ENCODE assay signal across 1 cellular context in the genomic region with DNA sequence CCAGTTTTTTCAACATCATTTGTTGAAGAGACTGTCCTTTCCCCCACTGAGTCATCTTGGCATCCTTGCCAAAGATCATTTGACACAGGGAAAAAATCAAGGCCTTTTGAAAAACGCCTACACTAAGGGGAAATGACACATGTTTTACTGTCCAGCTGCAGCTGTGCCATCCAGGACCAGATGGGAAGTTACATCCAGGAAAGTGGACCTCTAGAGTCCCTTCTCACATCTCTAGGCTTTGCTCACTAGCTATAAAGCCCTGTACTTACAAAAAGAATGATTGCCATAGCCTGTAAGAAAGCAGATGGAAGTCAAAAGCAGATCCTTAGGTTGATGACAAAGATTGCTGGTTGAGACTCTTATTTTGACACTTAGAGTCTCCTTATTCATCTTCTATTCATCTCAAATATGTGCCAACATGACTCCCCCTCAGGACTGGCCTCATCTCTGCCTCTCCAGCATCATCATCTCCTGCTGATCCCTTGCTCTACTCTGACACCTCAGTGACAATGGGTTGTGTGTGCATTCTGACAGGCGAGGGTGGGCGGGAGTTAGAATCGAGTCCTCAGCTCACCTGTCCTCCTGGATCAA.
TF ChIP-seq lines count a peak whose summit lies in the region.

No MANE protein-coding gene starts in this region.

TF ChIP-seq in SK-N-SH, 30 proteins besides CTCF, POLR2A, EP300 and RAD21 (continued from another document):
- TF ChIP-seq, protein P1, sequence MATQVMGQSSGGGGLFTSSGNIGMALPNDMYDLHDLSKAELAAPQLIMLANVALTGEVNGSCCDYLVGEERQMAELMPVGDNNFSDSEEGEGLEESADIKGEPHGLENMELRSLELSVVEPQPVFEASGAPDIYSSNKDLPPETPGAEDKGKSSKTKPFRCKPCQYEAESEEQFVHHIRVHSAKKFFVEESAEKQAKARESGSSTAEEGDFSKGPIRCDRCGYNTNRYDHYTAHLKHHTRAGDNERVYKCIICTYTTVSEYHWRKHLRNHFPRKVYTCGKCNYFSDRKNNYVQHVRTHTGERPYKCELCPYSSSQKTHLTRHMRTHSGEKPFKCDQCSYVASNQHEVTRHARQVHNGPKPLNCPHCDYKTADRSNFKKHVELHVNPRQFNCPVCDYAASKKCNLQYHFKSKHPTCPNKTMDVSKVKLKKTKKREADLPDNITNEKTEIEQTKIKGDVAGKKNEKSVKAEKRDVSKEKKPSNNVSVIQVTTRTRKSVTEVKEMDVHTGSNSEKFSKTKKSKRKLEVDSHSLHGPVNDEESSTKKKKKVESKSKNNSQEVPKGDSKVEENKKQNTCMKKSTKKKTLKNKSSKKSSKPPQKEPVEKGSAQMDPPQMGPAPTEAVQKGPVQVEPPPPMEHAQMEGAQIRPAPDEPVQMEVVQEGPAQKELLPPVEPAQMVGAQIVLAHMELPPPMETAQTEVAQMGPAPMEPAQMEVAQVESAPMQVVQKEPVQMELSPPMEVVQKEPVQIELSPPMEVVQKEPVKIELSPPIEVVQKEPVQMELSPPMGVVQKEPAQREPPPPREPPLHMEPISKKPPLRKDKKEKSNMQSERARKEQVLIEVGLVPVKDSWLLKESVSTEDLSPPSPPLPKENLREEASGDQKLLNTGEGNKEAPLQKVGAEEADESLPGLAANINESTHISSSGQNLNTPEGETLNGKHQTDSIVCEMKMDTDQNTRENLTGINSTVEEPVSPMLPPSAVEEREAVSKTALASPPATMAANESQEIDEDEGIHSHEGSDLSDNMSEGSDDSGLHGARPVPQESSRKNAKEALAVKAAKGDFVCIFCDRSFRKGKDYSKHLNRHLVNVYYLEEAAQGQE (IDR thresholded peaks at IDR 0.05; ENCODE audit: low read depth, low read length) = peak; percentile 37; the same call in 1 of the 2 replicates
- TF ChIP-seq MXI1 (IDR thresholded peaks at IDR 0.05; ENCODE audit: low read depth, low read length) = no peak
- TF ChIP-seq GATA2 (CRISPR knock-in tag; IDR thresholded peaks at IDR 0.05) = no peak
- 0 out of 2 replicates have a peak, but pooled peaks have one; percentile 16 for TF ChIP-seq FOXM1 (IDR thresholded peaks at IDR 0.05; ENCODE audit: low read depth)
- no peak for TF ChIP-seq TEAD4 (IDR thresholded peaks at IDR 0.05; ENCODE audit: borderline replicate concordance, insufficient read depth)
- no peak for TF ChIP-seq ELF1 (IDR thresholded peaks at IDR 0.05)
- TF ChIP-seq RCOR1 (IDR thresholded peaks at IDR 0.05; ENCODE audit: low read length) = no peak
- TF ChIP-seq, protein P2, sequence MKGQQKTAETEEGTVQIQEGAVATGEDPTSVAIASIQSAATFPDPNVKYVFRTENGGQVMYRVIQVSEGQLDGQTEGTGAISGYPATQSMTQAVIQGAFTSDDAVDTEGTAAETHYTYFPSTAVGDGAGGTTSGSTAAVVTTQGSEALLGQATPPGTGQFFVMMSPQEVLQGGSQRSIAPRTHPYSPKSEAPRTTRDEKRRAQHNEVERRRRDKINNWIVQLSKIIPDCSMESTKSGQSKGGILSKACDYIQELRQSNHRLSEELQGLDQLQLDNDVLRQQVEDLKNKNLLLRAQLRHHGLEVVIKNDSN (IDR thresholded peaks at IDR 0.05; ENCODE audit: borderline replicate concordance, low read depth) = no peak
- TF ChIP-seq GABPA (IDR thresholded peaks at IDR 0.05; ENCODE audit: low read depth) = no peak
- no peak for TF ChIP-seq SMC3 (IDR thresholded peaks at IDR 0.05; ENCODE audit: low read depth, low read length)
- peak; percentile 62; the same call in 1 of the 2 replicates for TF ChIP-seq FOSL2 (IDR thresholded peaks at IDR 0.05; ENCODE audit: borderline replicate concordance, low read depth)
- no peak for TF ChIP-seq RFX5 (IDR thresholded peaks at IDR 0.05; ENCODE audit: low read length)
- no peak for TF ChIP-seq POLR2AphosphoS5 (IDR thresholded peaks at IDR 0.05; ENCODE audit: low read depth, low read length)
- TF ChIP-seq TAF1 (IDR thresholded peaks at IDR 0.05; ENCODE audit: borderline replicate concordance, low read depth, low read length) = no peak
- TF ChIP-seq NRF1 (IDR thresholded peaks at IDR 0.05; ENCODE audit: low read depth, low read length) = no peak
- peak; percentile 79 for TF ChIP-seq NFIC (IDR thresholded peaks at IDR 0.05; ENCODE audit: borderline replicate concordance)
- TF ChIP-seq, protein P3, sequence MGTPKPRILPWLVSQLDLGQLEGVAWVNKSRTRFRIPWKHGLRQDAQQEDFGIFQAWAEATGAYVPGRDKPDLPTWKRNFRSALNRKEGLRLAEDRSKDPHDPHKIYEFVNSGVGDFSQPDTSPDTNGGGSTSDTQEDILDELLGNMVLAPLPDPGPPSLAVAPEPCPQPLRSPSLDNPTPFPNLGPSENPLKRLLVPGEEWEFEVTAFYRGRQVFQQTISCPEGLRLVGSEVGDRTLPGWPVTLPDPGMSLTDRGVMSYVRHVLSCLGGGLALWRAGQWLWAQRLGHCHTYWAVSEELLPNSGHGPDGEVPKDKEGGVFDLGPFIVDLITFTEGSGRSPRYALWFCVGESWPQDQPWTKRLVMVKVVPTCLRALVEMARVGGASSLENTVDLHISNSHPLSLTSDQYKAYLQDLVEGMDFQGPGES (IDR thresholded peaks at IDR 0.05; ENCODE audit: low read depth, low read length) = no peak
- no peak for TF ChIP-seq EZH2phosphoT487 (IDR thresholded peaks at IDR 0.05; ENCODE audit: borderline replicate concordance, low read depth)
- TF ChIP-seq, protein P4, sequence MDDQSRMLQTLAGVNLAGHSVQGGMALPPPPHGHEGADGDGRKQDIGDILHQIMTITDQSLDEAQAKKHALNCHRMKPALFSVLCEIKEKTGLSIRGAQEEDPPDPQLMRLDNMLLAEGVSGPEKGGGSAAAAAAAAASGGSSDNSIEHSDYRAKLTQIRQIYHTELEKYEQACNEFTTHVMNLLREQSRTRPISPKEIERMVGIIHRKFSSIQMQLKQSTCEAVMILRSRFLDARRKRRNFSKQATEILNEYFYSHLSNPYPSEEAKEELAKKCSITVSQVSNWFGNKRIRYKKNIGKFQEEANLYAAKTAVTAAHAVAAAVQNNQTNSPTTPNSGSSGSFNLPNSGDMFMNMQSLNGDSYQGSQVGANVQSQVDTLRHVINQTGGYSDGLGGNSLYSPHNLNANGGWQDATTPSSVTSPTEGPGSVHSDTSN (IDR thresholded peaks at IDR 0.05) = peak; percentile 85
- no peak for TF ChIP-seq MEF2A (IDR thresholded peaks at IDR 0.05; ENCODE audit: borderline replicate concordance, low read depth)
- peak; percentile 92 for TF ChIP-seq TCF12 (IDR thresholded peaks at IDR 0.05)
- no peak for TF ChIP-seq CHD2 (IDR thresholded peaks at IDR 0.05; ENCODE audit: low read length, partially characterized antibody)
- 0 out of 2 replicates have a peak, but pooled peaks have one; percentile 23 for TF ChIP-seq SIN3A (IDR thresholded peaks at IDR 0.05; ENCODE audit: borderline replicate concordance, low read depth, low read length)
- TF ChIP-seq, protein P5, sequence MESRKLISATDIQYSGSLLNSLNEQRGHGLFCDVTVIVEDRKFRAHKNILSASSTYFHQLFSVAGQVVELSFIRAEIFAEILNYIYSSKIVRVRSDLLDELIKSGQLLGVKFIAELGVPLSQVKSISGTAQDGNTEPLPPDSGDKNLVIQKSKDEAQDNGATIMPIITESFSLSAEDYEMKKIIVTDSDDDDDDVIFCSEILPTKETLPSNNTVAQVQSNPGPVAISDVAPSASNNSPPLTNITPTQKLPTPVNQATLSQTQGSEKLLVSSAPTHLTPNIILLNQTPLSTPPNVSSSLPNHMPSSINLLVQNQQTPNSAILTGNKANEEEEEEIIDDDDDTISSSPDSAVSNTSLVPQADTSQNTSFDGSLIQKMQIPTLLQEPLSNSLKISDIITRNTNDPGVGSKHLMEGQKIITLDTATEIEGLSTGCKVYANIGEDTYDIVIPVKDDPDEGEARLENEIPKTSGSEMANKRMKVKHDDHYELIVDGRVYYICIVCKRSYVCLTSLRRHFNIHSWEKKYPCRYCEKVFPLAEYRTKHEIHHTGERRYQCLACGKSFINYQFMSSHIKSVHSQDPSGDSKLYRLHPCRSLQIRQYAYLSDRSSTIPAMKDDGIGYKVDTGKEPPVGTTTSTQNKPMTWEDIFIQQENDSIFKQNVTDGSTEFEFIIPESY (IDR thresholded peaks at IDR 0.05; ENCODE audit: borderline replicate concordance, low read depth) = no peak
- TF ChIP-seq RXRA (IDR thresholded peaks at IDR 0.05; ENCODE audit: borderline replicate concordance, low read depth) = 0 out of 2 replicates have a peak, but pooled peaks have one; percentile 22
- TF ChIP-seq, protein P6, sequence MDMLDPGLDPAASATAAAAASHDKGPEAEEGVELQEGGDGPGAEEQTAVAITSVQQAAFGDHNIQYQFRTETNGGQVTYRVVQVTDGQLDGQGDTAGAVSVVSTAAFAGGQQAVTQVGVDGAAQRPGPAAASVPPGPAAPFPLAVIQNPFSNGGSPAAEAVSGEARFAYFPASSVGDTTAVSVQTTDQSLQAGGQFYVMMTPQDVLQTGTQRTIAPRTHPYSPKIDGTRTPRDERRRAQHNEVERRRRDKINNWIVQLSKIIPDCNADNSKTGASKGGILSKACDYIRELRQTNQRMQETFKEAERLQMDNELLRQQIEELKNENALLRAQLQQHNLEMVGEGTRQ (IDR thresholded peaks at IDR 0.05; ENCODE audit: borderline replicate concordance, low read depth, low read length) = no peak
- peak; percentile 79 for TF ChIP-seq JUND (IDR thresholded peaks at IDR 0.05)
TF ChIP-seq in SK-N-SH: peak in this region for 9.
